In the genomic region with DNA sequence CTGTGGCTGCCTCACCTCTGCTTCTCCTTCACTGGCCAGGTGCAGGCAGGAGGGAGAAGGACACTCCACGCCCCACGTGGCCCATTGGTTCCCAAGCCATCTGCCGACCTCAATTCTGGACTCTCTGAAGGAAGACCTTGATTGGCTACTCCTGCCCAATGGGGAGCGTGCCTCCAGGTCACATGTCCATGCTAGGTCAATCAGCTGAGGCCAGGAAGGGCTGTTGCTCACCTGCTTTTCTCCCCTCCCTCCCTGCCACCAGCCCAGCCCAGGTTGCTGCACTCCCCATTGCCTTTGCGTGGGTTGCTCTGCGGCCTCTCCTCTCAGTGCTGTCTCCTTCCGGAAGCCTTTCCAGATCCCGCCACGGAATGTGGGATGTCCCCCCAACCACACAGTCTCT, we compare ENCODE assay signal across 34 cellular contexts. TPM values are rescaled to one million over a fixed set of nuclear protein-coding genes. Genes with fewer than 3 reads are reported as not detected.
"Had no signal": no experiment of that assay in that cellular context is flagged by ENCODE, and none has a peak within 500 bp of the region (broad histone marks: within the 10 kb centered on the region; RNA-seq: fewer than 3 reads in every experiment).

No MANE protein-coding gene starts in this region.

- H3K27me3 ChIP-seq: ascending aorta, body of pancreas had no signal

- H3K9me3 ChIP-seq: ascending aorta, body of pancreas had no signal

- H3K4me1 Mint-ChIP-seq: activated CD4-positive, alpha-beta memory T cell treated with anti-CD3 and anti-CD28 coated beads, Interleukin-2, amount 10 ng/mL, durations not matched to agents 7 days and 5 days; activated naive CD4-positive, alpha-beta T cell treated with anti-CD3 and anti-CD28 coated beads, Interleukin-2, amount 50 U/mL, for 24 hours had no signal

- DNase-seq: activated CD4-positive, alpha-beta memory T cell treated with anti-CD3 and anti-CD28 coated beads, Interleukin-2, amount 10 ng/mL, durations not matched to agents 7 days and 5 days; activated CD4-positive, alpha-beta T cell treated with anti-CD3 and anti-CD28 coated beads for 1 hour; activated CD4-positive, alpha-beta T cell treated with anti-CD3 and anti-CD28 coated beads for 48 hours; activated CD4-positive, CD25-positive, alpha-beta regulatory T cell; activated gamma-delta T cell; activated naive CD4-positive, alpha-beta T cell treated with Interleukin-2 at 50 U/mL for 16 hours; activated naive CD8-positive, alpha-beta T cell treated with anti-CD3 and anti-CD28 coated beads, Interleukin-2, amount 10 ng/mL, durations not matched to agents 7 days and 5 days; activated T-cell treated with anti-CD3 and anti-CD28 coated beads, Interleukin-2, amount 50 U/mL, for 1 hour; activated T-cell treated with anti-CD3 and anti-CD28 coated beads, Interleukin-2, amount 50 U/mL, for 72 hours; amygdala; body of pancreas; Kasumi-1; MM.1S; MV-4-11; NCI-H1092 treated with DMSO at 0.1 percent for 48 hours; NCI-H1417; NCI-H187 treated with DMSO at 0.1 percent for 48 hours; NCI-H2081; NCI-H345; NCI-H524 treated with DMSO at 0.1 percent for 48 hours; OCI-M1; SIG-M5; SW 1271; T-helper 1 cell; T-helper 2 cell; T-helper 9 cell had no signal

- ATAC-seq: activated T-cell treated with anti-CD3 and anti-CD28 coated beads, Interleukin-2, amount 50 U/mL, for 72 hours; body of pancreas had no signal

- H3K4me1 ChIP-seq: ascending aorta, body of pancreas, breast epithelium had no signal

- H3K36me3 ChIP-seq: ascending aorta, breast epithelium had no signal

- H3K27ac Mint-ChIP-seq: activated CD4-positive, alpha-beta memory T cell treated with anti-CD3 and anti-CD28 coated beads, Interleukin-2, amount 10 ng/mL, durations not matched to agents 7 days and 5 days; activated naive CD4-positive, alpha-beta T cell treated with anti-CD3 and anti-CD28 coated beads, Interleukin-2, amount 50 U/mL, for 24 hours; activated naive CD8-positive, alpha-beta T cell treated with anti-CD3 and anti-CD28 coated beads, Interleukin-2, amount 10 ng/mL, durations not matched to agents 7 days and 5 days; activated T-cell treated with anti-CD3 and anti-CD28 coated beads, Interleukin-2, amount 50 U/mL, for 72 hours; activated T-helper 2 cell treated with anti-CD3 and anti-CD28 coated beads, Interferon-gamma antibody, Interleukin-2, Interleukin-4, amounts not matched to agents 10 μg/mL and 5 μg/mL and 100 μg/mL, durations not matched to agents 14 hours and 24 hours and 36 hours had no signal

- H3K9me3 Mint-ChIP-seq: activated CD4-positive, alpha-beta memory T cell treated with anti-CD3 and anti-CD28 coated beads, Interleukin-2, amount 10 ng/mL, durations not matched to agents 7 days and 5 days; activated naive CD4-positive, alpha-beta T cell treated with anti-CD3 and anti-CD28 coated beads, Interleukin-2, amount 50 U/mL, for 24 hours; activated naive CD8-positive, alpha-beta T cell treated with anti-CD3 and anti-CD28 coated beads, Interleukin-2, amount 10 ng/mL, durations not matched to agents 7 days and 5 days; activated T-cell treated with anti-CD3 and anti-CD28 coated beads, Interleukin-2, amount 50 U/mL, for 72 hours; activated T-helper 2 cell treated with anti-CD3 and anti-CD28 coated beads, Interferon-gamma antibody, Interleukin-2, Interleukin-4, amounts not matched to agents 10 μg/mL and 5 μg/mL and 100 μg/mL, durations not matched to agents 14 hours and 24 hours and 36 hours had no signal

- H3K27ac ChIP-seq: ascending aorta, body of pancreas, breast epithelium, VCaP had no signal

- H3K36me3 Mint-ChIP-seq: activated naive CD4-positive, alpha-beta T cell treated with anti-CD3 and anti-CD28 coated beads, Interleukin-2, amount 50 U/mL, for 24 hours; activated naive CD8-positive, alpha-beta T cell treated with anti-CD3 and anti-CD28 coated beads, Interleukin-2, amount 10 ng/mL, durations not matched to agents 7 days and 5 days had no signal

- H3K4me3 ChIP-seq: ascending aorta, body of pancreas, breast epithelium had no signal

- H3K4me3 Mint-ChIP-seq: activated CD4-positive, alpha-beta memory T cell treated with anti-CD3 and anti-CD28 coated beads, Interleukin-2, amount 10 ng/mL, durations not matched to agents 7 days and 5 days; activated naive CD4-positive, alpha-beta T cell treated with anti-CD3 and anti-CD28 coated beads, Interleukin-2, amount 50 U/mL, for 24 hours; activated naive CD8-positive, alpha-beta T cell treated with anti-CD3 and anti-CD28 coated beads, Interleukin-2, amount 10 ng/mL, durations not matched to agents 7 days and 5 days; activated T-cell treated with anti-CD3 and anti-CD28 coated beads, Interleukin-2, amount 50 U/mL, for 72 hours had no signal

RNA-seq across cellular contexts. Expression of gene CDH4, which starts 21.9 kb away (rescaled TPM):
- total RNA-seq: activated CD8-positive, alpha-beta memory T cell treated with anti-CD3 and anti-CD28 coated beads for 36 hours; activated T-helper 2 cell treated with anti-CD3 and anti-CD28 coated beads, Interferon-gamma antibody, Interleukin-2, Interleukin-4, amounts not matched to agents 10 μg/mL and 5 μg/mL and 100 μg/mL, durations not matched to agents 14 hours and 24 hours and 36 hours; ascending aorta; cardiac septum; NCI-H460 had no signal
